ENCODE assay signal across 8 cellular contexts in genomic region chr16:67530013-67530939, GRCh38. TPM values are rescaled to one million over a fixed set of nuclear protein-coding genes. Genes with fewer than 3 reads are reported as not detected.
A peak's percentile ranks its signal among the peaks of the same experiment; 100 is the strongest.
DNase-seq lines count a peak whose midpoint lies in the region; ATAC-seq and TF ChIP-seq lines count a peak whose summit lies in the region.

No MANE protein-coding gene starts in this region.

- TF ChIP-seq CTCF in HCT116 (IDR thresholded peaks at IDR 0.05 in 2 of 3, conservative IDR thresholded peaks at IDR 0.05 in 1 of 3; ENCODE audit: borderline replicate concordance in 1 of 3, insufficient read depth in 1 of 3, low read depth in 2 of 3, low read length in 2 of 3) (no peak), epithelial cell of proximal tubule (conservative IDR thresholded peaks at IDR 0.05; ENCODE audit: low read depth, low read length) (no peak), mesothelial cell of epicardium (IDR thresholded peaks at IDR 0.05; ENCODE audit: unreplicated experiment) (no peak), tibial nerve (IDR thresholded peaks at IDR 0.05) (no peak)

- H3K4me3 Mint-ChIP-seq in T-cell (peak overlapping the region; percentile 72 to 80 (median 80)), mesothelial cell of epicardium (peak overlapping the region; percentile 85)

- peak overlapping the region; percentile 77 to 91 for H3K4me3 ChIP-seq in HCT116 (replicated peaks in 1 of 2; ENCODE audit: low read depth in 1 of 2, low read length in 2 of 2)
- peak overlapping the region; percentile 92 for H3K4me3 ChIP-seq in epithelial cell of proximal tubule (ENCODE audit: low read depth, low read length)
- peak overlapping the region; percentile 78 to 100 (median 88) for H3K4me3 ChIP-seq in tibial nerve

- in situ Hi-C loops in G401 (cut with HindIII; ENCODE audit: low sequenced_read_pairs) = no loop called here

- H3K9ac ChIP-seq in HCT116 (ENCODE audit: low read length) = peak overlapping the region; percentile 88

- H3K27ac Mint-ChIP-seq in T-cell (peak overlapping the region in 1 of 2 donors; percentile 59), mesothelial cell of epicardium (peak overlapping the region; percentile 74)

- H3K27ac ChIP-seq in HCT116 (ENCODE audit: low read depth, low read length) (peak overlapping the region; percentile 90), tibial nerve (peak overlapping the region; percentile 91 to 94 (median 92))

- H3K36me3 ChIP-seq in HCT116 (ENCODE audit: control insufficient read depth in 1 of 2, insufficient read depth in 2 of 2, low read length in 2 of 2) (no peaks in the 10 kb centered on the region), tibial nerve (no peaks in the 10 kb centered on the region)

- RAD21 ChIA-PET in HCT116 (lab: Charles Lee; ENCODE audit: low non-redundant PET in 1 of 2, low total read pairs in 2 of 2, uncharacterized antibody in 2 of 2, unreplicated experiment in 2 of 2) = no interaction called here

- BruUV-seq in HCT116 (replicated peaks; lab: Mats Ljungman, UMichigan) = TSS peak; percentile 23

- TF ChIP-seq EP300 in tibial nerve (IDR thresholded peaks at IDR 0.05) = peak in 1 of 2 donors; percentile 87

- H3K9me2 ChIP-seq in HCT116 (ENCODE audit: insufficient read depth) = no peaks in the 10 kb centered on the region

- peak; percentile 51 for DNase-seq in G401 (ENCODE audit: low spot score)
- no peak for DNase-seq in HCT116 (ENCODE audit: low read depth, low spot score)
- peak in 3 of 34 experiments; percentile 35 to 61 (median 38) for DNase-seq in T-cell
- no peak for DNase-seq in epithelial cell of proximal tubule (ENCODE audit: low read depth)
- peak in 1 of 2 experiments; percentile 64 for DNase-seq in mesothelial cell of epicardium (ENCODE audit: low spot score in 2 of 2, unreplicated experiment in 2 of 2)
- peak; percentile 44 to 58 for DNase-seq in tibial nerve (ENCODE audit: low spot score in 2 of 2)
- DNase-seq in NCI-H1436 treated with DMSO at 0.1 percent for 48 hours (lab: John Stamatoyannopoulos, UW) = no peak
- no peak for DNase-seq in NCI-H82 (lab: John Stamatoyannopoulos, UW)

- ATAC-seq in HCT116 (peak; percentile 25), T-cell (replicated peaks in 1 of 4) (peak in 3 of 4 experiments; percentile 9 to 46 (median 18))

- H3K27me3 ChIP-seq in HCT116 (ENCODE audit: insufficient read depth, low read length) = no peaks in the 10 kb centered on the region
- no peaks in the 10 kb centered on the region for H3K27me3 ChIP-seq in tibial nerve

- CTCF ChIA-PET in HCT116 (lab: Charles Lee) = interaction anchor here (5.4 kb wide), 1 partner anchor 9 kb away, joined by 37 read pairs; no protein-coding TSS in a partner anchor
- CTCF ChIA-PET in T-cell (lab: Charles Lee) = interaction anchor here (0.5 to 0.9 kb wide), 3 partner anchors 9 to 49 kb away, joined by 3 to 8 read pairs (median 3); partner anchors contain the start of gene ATP6V0D1 (in 1 of the 2)

- peaks cover 14 to 18% of the 10 kb centered on the region in 2 donors for H3K27me3 Mint-ChIP-seq in T-cell
- no peaks in the 10 kb centered on the region for H3K27me3 Mint-ChIP-seq in mesothelial cell of epicardium (ENCODE audit: low read depth)

- H3K9me3 ChIP-seq in HCT116 (ENCODE audit: control insufficient read depth in 1 of 2, insufficient read depth in 1 of 2, low read depth in 1 of 2, low read length in 2 of 2) = no peaks in the 10 kb centered on the region
- no peaks in the 10 kb centered on the region for H3K9me3 ChIP-seq in tibial nerve

- peaks cover 17 to 55% of the 10 kb centered on the region in 2 experiments for H3K4me1 ChIP-seq in HCT116 (ENCODE audit: control insufficient read depth in 1 of 2, insufficient read depth in 2 of 2, low read length in 2 of 2)
- H3K4me1 ChIP-seq in tibial nerve = peaks cover 0 to 55% (median 21%) of the 10 kb centered on the region in 4 donors

- intact Hi-C loops in HCT116 (cut with micrococcal nuclease) = no loop called here

- TF ChIP-seq POLR2A in HCT116 (IDR thresholded peaks at IDR 0.05; ENCODE audit: borderline replicate concordance, extremely low read depth, insufficient read depth, insufficient read length) (no peak), tibial nerve (IDR thresholded peaks at IDR 0.05) (peak; percentile 73 to 81)

- no peaks in the 10 kb centered on the region for H3K9me3 Mint-ChIP-seq in T-cell
- H3K9me3 Mint-ChIP-seq in mesothelial cell of epicardium = no peaks in the 10 kb centered on the region

- H3K79me2 ChIP-seq in HCT116 (ENCODE audit: insufficient read depth, low read length) = peaks cover 35% of the 10 kb centered on the region

- WGBS in tibial nerve, 2 donors = 3 to 4% methylated on average over 19 to 31 of the region's 48 CpGs

- peak overlapping the region; percentile 99 for H3K4me2 ChIP-seq in HCT116 (ENCODE audit: low read length)

- H4K20me1 ChIP-seq in HCT116 (ENCODE audit: insufficient read depth) = no peaks in the 10 kb centered on the region

- no peak overlapping the region for H2AFZ ChIP-seq in HCT116 (ENCODE audit: low read depth, low read length, poor library complexity, severe bottlenecking)

- no peak for TF ChIP-seq RAD21 in HCT116 (IDR thresholded peaks at IDR 0.05; ENCODE audit: low read depth)

- H3K4me1 Mint-ChIP-seq in T-cell = peaks cover 21 to 34% (median 33%) of the 10 kb centered on the region in 3 donors
- peaks cover 26% of the 10 kb centered on the region for H3K4me1 Mint-ChIP-seq in mesothelial cell of epicardium

- POLR2A ChIA-PET in HCT116 (lab: Charles Lee) (no interaction called here), T-cell (lab: Charles Lee) (interaction anchor here in 1 of 2 donors (0.6 kb wide), 1 partner anchor 1635 kb away, joined by 7 read pairs; no protein-coding TSS in a partner anchor)

- H3K36me3 Mint-ChIP-seq in T-cell (no peaks in the 10 kb centered on the region), mesothelial cell of epicardium (peaks cover 3% of the 10 kb centered on the region)

TF ChIP-seq in HCT116, 20 proteins besides CTCF, POLR2A, EP300 and RAD21:
- TF ChIP-seq EZH2phosphoT487 (IDR thresholded peaks at IDR 0.05; ENCODE audit: borderline replicate concordance) = no peak

RNA-seq across cellular contexts. Expression of gene RIPOR1, which starts 1.6 kb away (rescaled TPM):
- 4.1 and 11.5 TPM in 2 replicates for total RNA-seq in G401 (2014; rRNA removed; shearing (Covaris generic))
- 60.0 TPM for total RNA-seq in HCT116 (2021; ENCODE audit: unreplicated experiment)
- polyA plus RNA-seq in HCT116 (2012) = 34.2 and 34.4 TPM in 2 replicates
- 10 to 100 TPM; 33.9 to 60.7 (median 52.4) TPM for total RNA-seq in T-cell
- total RNA-seq in epithelial cell of proximal tubule = 44.5 and 74.9 TPM in 2 replicates
- 55.9 to 69.2 TPM (median 58.9 TPM) in 3 replicates for total RNA-seq in mesothelial cell of epicardium
- 100 to 1,000 TPM in 2 of 4 donors, 10 to 100 TPM in 2; 50.6 to 112 (median 85.1) TPM for total RNA-seq in tibial nerve

RNA-seq across cellular contexts. Expression of gene CTCF, which starts 32.0 kb away (rescaled TPM):
- 32.4 and 37.3 TPM in 2 replicates for total RNA-seq in G401 (2014; rRNA removed; shearing (Covaris generic))
- total RNA-seq in HCT116 (2021; ENCODE audit: unreplicated experiment) = 48.3 TPM
- polyA plus RNA-seq in HCT116 (2012) = 27.6 and 31.8 TPM in 2 replicates
- 10 to 100 TPM; 55.3 to 69.0 (median 64.0) TPM for total RNA-seq in T-cell
- 25.9 and 32.0 TPM in 2 replicates for total RNA-seq in epithelial cell of proximal tubule
- 58.0 to 61.4 TPM (median 60.5 TPM) in 3 replicates for total RNA-seq in mesothelial cell of epicardium
- total RNA-seq in tibial nerve = 10 to 100 TPM; 26.1 to 39.6 (median 31.8) TPM

RNA-seq across cellular contexts. Expression of gene AGRP, which starts 46.9 kb away (rescaled TPM):
- not detected in 2 replicates for total RNA-seq in G401 (2014; rRNA removed; shearing (Covaris generic))
- not detected for total RNA-seq in HCT116 (2021; ENCODE audit: unreplicated experiment)
- polyA plus RNA-seq in HCT116 (2012) = not detected in 2 replicates
- not detected for total RNA-seq in T-cell
- total RNA-seq in epithelial cell of proximal tubule = not detected in 2 replicates
- not detected in 3 replicates for total RNA-seq in mesothelial cell of epicardium
- total RNA-seq in tibial nerve = not detected

RNA-seq across cellular contexts. Expression of gene ATP6V0D1, which starts 49.3 kb away (rescaled TPM):
- total RNA-seq in G401 (2014; rRNA removed; shearing (Covaris generic)) = 91.8 and 119 TPM in 2 replicates
- total RNA-seq in HCT116 (2021; ENCODE audit: unreplicated experiment) (36.6 TPM), T-cell (10 to 100 TPM; 41.5 to 49.6 (median 45.8) TPM), epithelial cell of proximal tubule (97.9 and 120 TPM in 2 replicates), mesothelial cell of epicardium (50.9 to 53.7 TPM (median 53.2 TPM) in 3 replicates), tibial nerve (100 to 1,000 TPM in 1 of 4 donors, 10 to 100 TPM in 3; 55.1 to 113 (median 73.7) TPM)
- polyA plus RNA-seq in HCT116 (2012) = 35.1 and 36.8 TPM in 2 replicates

Comparison
In these comparisons a context has a peak if more than half of its experiments do, and no peak if none do; other contexts are left out.
1. DNase-seq: peak in G401 (single experiment) and tibial nerve (2 of 2); none in HCT116 (single experiment), epithelial cell of proximal tubule (single experiment), NCI-H1436 treated with DMSO at 0.1 percent for 48 hours (single experiment) and NCI-H82 (single experiment).
2. Peak in every context shown above with its lines, with median percentiles within 50 percentile points of each other: H3K4me3 ChIP-seq.